9 cellular contexts compared by ENCODE assay signal in genomic region chr13:62502606-62503005, GRCh38.
"Had no signal": no experiment of that assay in that cellular context is flagged by ENCODE, and none has a peak within 500 bp of the region (broad histone marks: within the 10 kb centered on the region; RNA-seq: fewer than 3 reads in every experiment).

No MANE protein-coding gene starts in this region.

- H3K9me3 ChIP-seq: HAP-1 had no signal

- H3K4me1 ChIP-seq: HAP-1 had no signal

- H3K9ac ChIP-seq: GM23248 had no signal

- ATAC-seq: GM23338, HCT116 had no signal

- DNase-seq: GM23248, GOT3, H7, H9, HCEC 1CT, HFFc6 had no signal

- H3K36me3 ChIP-seq: HAP-1 had no signal

- H2AFZ ChIP-seq: GM23248, GM23338 had no signal

- H3K4me3 ChIP-seq: GM23248, GM23338, HAP-1 had no signal

- H3K27ac ChIP-seq: GM23248 had no signal

- H3K4me2 ChIP-seq: GM23338 had no signal
